8 cellular contexts compared by ENCODE assay signal in the genomic region with DNA sequence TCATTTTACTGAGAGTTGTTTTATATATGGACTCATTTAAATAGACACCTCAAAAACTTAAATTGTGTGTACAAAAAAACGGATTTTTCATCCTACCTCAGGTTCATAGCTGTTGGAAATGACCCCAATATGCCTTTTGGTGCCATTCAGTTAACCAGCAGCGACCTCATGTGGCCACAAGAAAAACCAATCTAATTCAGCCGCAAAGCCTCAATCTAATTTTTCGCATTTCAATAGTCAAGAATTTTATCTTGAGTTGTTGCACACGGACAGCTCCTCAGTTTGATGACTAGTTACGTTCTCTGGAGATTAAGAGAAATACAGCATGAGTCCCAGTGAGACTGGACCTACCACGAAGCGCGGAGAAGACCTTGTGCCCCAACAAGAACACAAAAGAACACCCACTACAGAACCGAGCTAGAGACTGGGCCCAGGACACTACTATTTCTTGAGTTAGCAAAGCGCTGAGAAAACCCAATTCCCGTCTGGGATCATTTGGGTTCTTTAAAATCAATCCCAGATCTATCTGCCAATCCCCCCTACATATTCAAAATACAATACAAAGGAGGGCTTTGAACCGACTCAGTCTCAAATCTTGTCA. TPM values are rescaled to one million over a fixed set of nuclear protein-coding genes. Genes with fewer than 3 reads are reported as not detected.
DNase-seq lines count a peak whose midpoint lies in the region; ATAC-seq and TF ChIP-seq lines count a peak whose summit lies in the region.

No MANE protein-coding gene starts in this region.

- H3K27me3 Mint-ChIP-seq in T-helper 17 cell (peaks cover 29% of the 10 kb centered on the region), MCF 10A (ENCODE audit: insufficient read depth, unreplicated experiment) (no peaks in the 10 kb centered on the region)

- CTCF ChIA-PET in MCF 10A (lab: Yijun Ruan, JAX), result interaction anchor here (0.5 to 2.7 kb wide), 41 partner anchors 8 to 1722 kb away, joined by 3 to 44 read pairs (median 5); a partner anchor contains a TSS

- DNase-seq in activated CD4-positive, CD25-positive, alpha-beta regulatory T cell treated with anti-CD3 and anti-CD28 coated beads, Interleukin-2, amount 50 U/mL, for 16 hours (ENCODE audit: low read depth, low spot score), result peak; percentile 26
- DNase-seq in activated CD4-positive, CD25-positive, alpha-beta regulatory T cell (lab: John Stamatoyannopoulos, UW), result no peak
- DNase-seq in NCI-H146 (lab: John Stamatoyannopoulos, UW) (peak; percentile 55), T-helper 17 cell (peak in 1 of 3 donors; percentile 10), MCF 10A (ENCODE audit: unreplicated experiment) (peak; percentile 70), iris pigment epithelial cell (ENCODE audit: low read depth) (peak; percentile 80)
- peak; percentile 29 for DNase-seq in stimulated activated CD4-positive, alpha-beta T cell treated with anti-CD3 and anti-CD28 coated beads, Interleukin-1b, Interleukin-23, amount 100 ng/mL, for 48 hours

- H3K36me3 Mint-ChIP-seq in T-helper 17 cell (ENCODE audit: low read depth), result no peaks in the 10 kb centered on the region
- no peaks in the 10 kb centered on the region for H3K36me3 Mint-ChIP-seq in MCF 10A (ENCODE audit: insufficient read depth, unreplicated experiment)

- no peaks in the 10 kb centered on the region for H3K9me3 Mint-ChIP-seq in MCF 10A (ENCODE audit: unreplicated experiment)

- no peak for ATAC-seq in T-helper 17 cell
- ATAC-seq in HG03457 (IDR thresholded peaks at IDR 0.05; ENCODE audit: unreplicated experiment), result no peak

- H3K9me3 ChIP-seq in T-helper 17 cell (ENCODE audit: control insufficient read depth, low read length, poor library complexity, severe bottlenecking), result no peaks in the 10 kb centered on the region

- H3K4me1 Mint-ChIP-seq in T-helper 17 cell (peaks cover 10% of the 10 kb centered on the region), MCF 10A (ENCODE audit: insufficient read depth, unreplicated experiment) (peaks cover 4% of the 10 kb centered on the region)

- H3K4me3 Mint-ChIP-seq in T-helper 17 cell (peak overlapping the region; percentile 77), MCF 10A (ENCODE audit: unreplicated experiment) (no peak overlapping the region)

- intact Hi-C loops in MCF 10A (cut with micrococcal nuclease), result loop anchor here (1.0 to 5.0 kb wide), 5 partner anchors 154 to 978 kb away; a partner anchor contains a TSS

- BruUV-seq in MCF 10A (replicated peaks; lab: Mats Ljungman, UMichigan), result no TSS peak

- TF ChIP-seq CTCF in MCF 10A (IDR thresholded peaks at IDR 0.05; ENCODE audit: unreplicated experiment), result peak; percentile 91

- H3K27ac Mint-ChIP-seq in T-helper 17 cell (peak overlapping the region; percentile 67), MCF 10A (ENCODE audit: low read depth, unreplicated experiment) (no peak overlapping the region)

- POLR2A ChIA-PET in MCF 10A (lab: Yijun Ruan, JAX), result interaction anchor here (0.6 to 1.0 kb wide), 3 partner anchors 47 to 249 kb away, joined by 3 to 4 read pairs (median 3); no protein-coding TSS in a partner anchor

RNA-seq across cellular contexts. Expression of a gene that starts 1.1 kb away (rescaled TPM):
- not detected for total RNA-seq in T-helper 17 cell
- total RNA-seq in MCF 10A (2022), result not detected in 2 replicates

Comparison
In these comparisons a context has a peak if more than half of its experiments do, and no peak if none do; other contexts are left out.
1. DNase-seq: peak in activated CD4-positive, CD25-positive, alpha-beta regulatory T cell treated with anti-CD3 and anti-CD28 coated beads, Interleukin-2, amount 50 U/mL, for 16 hours (single experiment), NCI-H146 (single experiment), MCF 10A (single experiment), iris pigment epithelial cell (single experiment) and stimulated activated CD4-positive, alpha-beta T cell treated with anti-CD3 and anti-CD28 coated beads, Interleukin-1b, Interleukin-23, amount 100 ng/mL, for 48 hours (single experiment); none in activated CD4-positive, CD25-positive, alpha-beta regulatory T cell (0 of 4).